Comparison of ENCODE assay signal across 8 cellular contexts in the genomic region with DNA sequence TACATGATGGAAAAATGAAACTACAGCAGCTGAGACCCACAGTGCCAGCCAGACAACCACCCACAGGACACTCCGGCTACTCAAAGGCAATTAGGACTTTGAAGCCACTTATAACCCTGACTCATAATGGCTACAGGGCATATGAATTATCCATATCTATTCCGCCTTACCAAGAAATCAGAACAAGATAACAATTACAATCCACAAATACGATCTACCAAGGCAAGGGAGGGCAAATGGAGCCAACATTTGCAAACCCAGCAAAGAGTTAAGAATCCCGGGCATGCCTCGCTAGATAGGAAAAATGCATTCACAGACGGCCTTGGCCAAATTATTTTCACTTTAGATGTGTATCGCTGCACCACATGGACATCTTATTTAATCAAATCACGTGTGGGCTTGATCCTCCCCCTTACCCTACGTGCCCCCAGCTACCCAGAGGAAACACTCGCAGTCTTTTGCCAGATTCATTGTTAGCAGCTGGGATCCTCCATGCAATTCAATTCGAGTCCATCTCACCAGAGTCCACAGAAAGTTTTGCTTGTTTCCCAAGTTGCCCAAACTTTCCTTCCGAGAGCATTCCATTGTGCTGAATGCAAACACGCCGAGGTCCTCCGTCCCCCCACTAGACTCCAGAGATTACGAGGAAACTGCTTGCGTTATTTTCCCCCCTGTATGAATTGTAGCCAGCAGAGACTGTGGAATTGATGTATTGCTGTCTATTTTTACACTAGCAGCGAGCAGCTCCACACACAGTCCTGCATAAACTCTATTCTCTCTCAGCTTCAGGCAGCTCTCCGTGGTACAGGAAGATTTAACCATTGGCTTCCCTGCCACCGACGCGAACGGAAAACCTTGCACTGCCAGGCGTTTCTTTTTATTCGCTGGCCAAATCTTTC. TPM values are rescaled to one million over a fixed set of nuclear protein-coding genes. Genes with fewer than 3 reads are reported as not detected.
DNase-seq lines count a peak whose midpoint lies in the region; ATAC-seq and TF ChIP-seq lines count a peak whose summit lies in the region.

No MANE protein-coding gene starts in this region.

- H3K4me1 ChIP-seq in right lobe of liver (peaks cover 0 to 32% (median 10%) of the 10 kb centered on the region in 4 donors), thyroid gland (peaks cover 27 to 37% of the 10 kb centered on the region in 2 donors)

- peak overlapping the region; percentile 38 to 65 (median 57) for H3K4me3 ChIP-seq in right lobe of liver
- peak overlapping the region; percentile 50 to 83 (median 52) for H3K4me3 ChIP-seq in thyroid gland (replicated peaks in 1 of 3)

- peaks cover 6% of the 10 kb centered on the region for H3K27me3 Mint-ChIP-seq in chondrocyte (ENCODE audit: low read depth)

- WGBS in right lobe of liver (ENCODE audit: insufficient coverage, low coverage, low lambda C conversion rate, missing lambda C conversion rate): 4% methylated on average over 24 of the region's 25 CpGs
- 5 to 6% methylated on average over 25 of the region's 25 CpGs for WGBS in thyroid gland, 2 donors

- peak; percentile 44 to 70 (median 61) for ATAC-seq in right lobe of liver
- no peak for ATAC-seq in HG03439 (IDR thresholded peaks at IDR 0.05; ENCODE audit: unreplicated experiment)

- no peaks in the 10 kb centered on the region for H3K36me3 Mint-ChIP-seq in chondrocyte (ENCODE audit: low read depth)

- intact Hi-C loops in right lobe of liver (cut with DNase I) (no loop called here), thyroid gland (cut with DNase I) (no loop called here)

- H3K9me3 ChIP-seq in right lobe of liver: no peaks in the 10 kb centered on the region
- no peaks in the 10 kb centered on the region for H3K9me3 ChIP-seq in thyroid gland

- TF ChIP-seq POLR2A in right lobe of liver (IDR thresholded peaks at IDR 0.05) (peak; percentile 62), thyroid gland (IDR thresholded peaks at IDR 0.05) (peak in 1 of 2 donors; percentile 83)

- H3K4me3 Mint-ChIP-seq in chondrocyte (ENCODE audit: unreplicated experiment): peak overlapping the region; percentile 75

- H3K27ac ChIP-seq in right lobe of liver (peak overlapping the region; percentile 76 to 98 (median 91)), thyroid gland (peak overlapping the region; percentile 87 to 98 (median 95))

- no peaks in the 10 kb centered on the region for H3K9me3 Mint-ChIP-seq in chondrocyte (ENCODE audit: low read depth)

- no peaks in the 10 kb centered on the region for H3K27me3 ChIP-seq in right lobe of liver
- H3K27me3 ChIP-seq in thyroid gland: no peaks in the 10 kb centered on the region

- DNase-seq in NCI-H1105 treated with DMSO at 0.1 percent for 48 hours (lab: John Stamatoyannopoulos, UW) (peak; percentile 16), NCI-H1105 (lab: John Stamatoyannopoulos, UW) (no peak), chondrocyte (ENCODE audit: low spot score) (no peak), right lobe of liver (peak in 1 of 3 donors; percentile 72), thyroid gland (peak; percentile 57 to 64), DMS79 treated with DMSO at 0.1 percent for 48 hours (lab: John Stamatoyannopoulos, UW) (no peak)
- DNase-seq in activated naive CD4-positive, alpha-beta T cell treated with anti-CD3 and anti-CD28 coated beads, Interleukin-2, amount 50 U/mL, for 16 hours: no peak

- H3K27ac Mint-ChIP-seq in chondrocyte (ENCODE audit: unreplicated experiment): peak overlapping the region; percentile 79

- peaks cover 0 to 2% (median 0%) of the 10 kb centered on the region in 4 donors for H3K36me3 ChIP-seq in right lobe of liver
- no peaks in the 10 kb centered on the region for H3K36me3 ChIP-seq in thyroid gland

- peaks cover 43% of the 10 kb centered on the region for H3K4me1 Mint-ChIP-seq in chondrocyte (ENCODE audit: low read depth)

- TF ChIP-seq CTCF in chondrocyte (IDR thresholded peaks at IDR 0.05) (no peak), right lobe of liver (IDR thresholded peaks at IDR 0.05) (no peak), thyroid gland (IDR thresholded peaks at IDR 0.05) (no peak)

RNA-seq across cellular contexts. Expression of a gene that starts 1.2 kb away (rescaled TPM):
- 2.1 to 6.6 TPM (median 2.2 TPM) in 3 replicates for total RNA-seq in chondrocyte
- total RNA-seq in right lobe of liver: 10 to 100 TPM; 13.8 to 61.0 (median 37.6) TPM
- 100 to 1,000 TPM in 2 of 4 donors, 10 to 100 TPM in 2; 58.5 to 128 (median 96.2) TPM for total RNA-seq in thyroid gland

Comparison
In these comparisons a context has a peak if more than half of its experiments do, and no peak if none do; other contexts are left out.
1. DNase-seq: peak in NCI-H1105 treated with DMSO at 0.1 percent for 48 hours (single experiment) and thyroid gland (2 of 2); none in NCI-H1105 (single experiment), chondrocyte (single experiment), activated naive CD4-positive, alpha-beta T cell treated with anti-CD3 and anti-CD28 coated beads, Interleukin-2, amount 50 U/mL, for 16 hours (single experiment) and DMS79 treated with DMSO at 0.1 percent for 48 hours (single experiment).